Comparison of ENCODE assay signal across 8 cellular contexts in the genomic region with DNA sequence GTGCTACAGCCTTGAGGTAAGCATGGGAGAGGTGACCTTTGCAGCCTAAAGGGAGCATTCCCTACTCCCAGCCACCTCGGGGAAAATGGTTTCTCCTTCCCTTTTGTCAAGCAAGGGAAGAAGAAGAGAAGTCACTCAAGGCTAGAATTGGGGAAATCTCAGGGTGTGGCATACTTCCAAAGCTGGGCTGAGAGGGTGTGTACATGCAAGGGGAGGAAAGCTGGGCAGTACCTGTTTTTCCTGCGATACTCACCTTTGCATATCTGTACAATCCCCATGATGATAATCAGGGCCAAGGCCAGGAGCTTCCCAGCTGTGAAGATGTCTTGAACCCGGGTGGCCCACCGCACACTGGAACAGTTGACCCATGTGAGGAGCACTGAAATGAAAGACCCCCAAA. TPM values are rescaled to one million over a fixed set of nuclear protein-coding genes. Genes with fewer than 3 reads are reported as not detected.
"Had no signal": no experiment of that assay in that cellular context is flagged by ENCODE, and none has a peak within 500 bp of the region (broad histone marks: within the 10 kb centered on the region; RNA-seq: fewer than 3 reads in every experiment).

No MANE protein-coding gene starts in this region.

- H3K27ac ChIP-seq: brain microvascular endothelial cell had no signal

- H3K4me3 ChIP-seq: skin epidermis, transverse colon had no signal

- H3K36me3 ChIP-seq: brain microvascular endothelial cell, transverse colon had no signal

- H3K9me3 ChIP-seq: transverse colon had no signal

- H3K27me3 ChIP-seq: transverse colon had no signal

- DNase-seq: brain microvascular endothelial cell, SIG-M5 had no signal

RNA-seq across cellular contexts. Expression of gene CEBPE, which starts 23.8 kb away (rescaled TPM):
- total RNA-seq: cerebellum, lung microvascular endothelial cell, osteoblast, transverse colon had no signal

RNA-seq across cellular contexts. Expression of gene CIROP, which starts 38.0 kb away (rescaled TPM):
- total RNA-seq: cerebellum, lung microvascular endothelial cell, mononuclear cell, osteoblast, transverse colon had no signal

RNA-seq across cellular contexts. Expression of gene SLC7A8, which starts 40.6 kb away (rescaled TPM):
- total RNA-seq: lung microvascular endothelial cell had no signal
